In genomic region chr1:16352842-16353535, GRCh38 we compare ENCODE assay signal across 8 cellular contexts. TPM values are rescaled to one million over a fixed set of nuclear protein-coding genes. Genes with fewer than 3 reads are reported as not detected.
DNase-seq lines count a peak whose midpoint lies in the region; ATAC-seq and TF ChIP-seq lines count a peak whose summit lies in the region.

No MANE protein-coding gene starts in this region.

- H3K4me3 Mint-ChIP-seq in HFFc6: peak overlapping the region; percentile 91

- TF ChIP-seq POLR2A in body of pancreas (IDR thresholded peaks at IDR 0.05): no peak
- no peak for TF ChIP-seq POLR2A in uterus (IDR thresholded peaks at IDR 0.05)

- peaks cover 37% of the 10 kb centered on the region for H3K4me1 Mint-ChIP-seq in HFFc6 (ENCODE audit: low read depth)

- intact Hi-C loops in A673 (cut with micrococcal nuclease; ENCODE audit: unreplicated experiment): no loop called here
- intact Hi-C loops in body of pancreas (cut with DNase I): loop anchor here (10.0 kb wide), 1 partner anchor 278 kb away; the partner anchor contains the start of gene FAM131C
- intact Hi-C loops in uterus (cut with DNase I; ENCODE audit: low total_unique reads): loop anchor here (10.0 kb wide), 1 partner anchor 108 kb away; no protein-coding TSS in a partner anchor

- H3K4me3 ChIP-seq in A673 (ENCODE audit: low read depth, low read length, poor library complexity, severe bottlenecking) (peak overlapping the region; percentile 64), body of pancreas (peak overlapping the region in 1 of 2 donors; percentile 77), lung (peak overlapping the region; percentile 49), uterus (peak overlapping the region; percentile 86 to 95)

- H3K36me3 Mint-ChIP-seq in HFFc6 (ENCODE audit: low read depth): peaks cover 4% of the 10 kb centered on the region; the same call in 1 of the 2 replicates

- no peaks in the 10 kb centered on the region for H3K36me3 ChIP-seq in A673 (ENCODE audit: insufficient read depth, low read length, poor library complexity, severe bottlenecking)
- H3K36me3 ChIP-seq in body of pancreas (replicated peaks in 1 of 2; ENCODE audit: insufficient read depth in 1 of 2, low read depth in 2 of 2): no peaks in the 10 kb centered on the region
- no peaks in the 10 kb centered on the region for H3K36me3 ChIP-seq in lung (ENCODE audit: control insufficient read depth in 2 of 2, insufficient read depth in 2 of 2, low read length in 2 of 2)
- H3K36me3 ChIP-seq in uterus: no peaks in the 10 kb centered on the region

- BruUV-seq in A673 (replicated peaks; lab: Mats Ljungman, UMichigan): no TSS peak

- peaks cover 3% of the 10 kb centered on the region for H3K27me3 Mint-ChIP-seq in HFFc6 (ENCODE audit: insufficient read depth)

- CTCF ChIA-PET in A673 (lab: Charles Lee): interaction anchor here (1.6 kb wide), 1 partner anchor 10 kb away, joined by 14 read pairs; no protein-coding TSS in a partner anchor

- DNase-seq in A673 (ENCODE audit: low spot score): no peak
- no peak for DNase-seq in HFFc6
- DNase-seq in body of pancreas: peak in 2 of 4 donors; percentile 16 to 32
- DNase-seq in lung (ENCODE audit: low spot score): no peak
- no peak for DNase-seq in uterus
- no peak for DNase-seq in NCI-H2107 treated with DMSO at 0.1 percent for 48 hours (lab: John Stamatoyannopoulos, UW; ENCODE audit: unreplicated experiment)
- no peak for DNase-seq in stimulated activated CD4-positive, alpha-beta T cell treated with anti-CD3 and anti-CD28 coated beads, Interleukin-1b, Interleukin-23, amount 100 ng/mL, for 48 hours

- 35 to 37% methylated on average over 11 of the region's 11 CpGs for WGBS in body of pancreas, 2 donors
- 51 to 52% methylated on average over 11 of the region's 11 CpGs for WGBS in lung, 2 donors

- peak overlapping the region; percentile 93 for H3K27ac Mint-ChIP-seq in HFFc6

- POLR2A ChIA-PET in A673 (lab: Charles Lee; ENCODE audit: low non-redundant PET): no interaction called here

- H3K27me3 ChIP-seq in A673 (replicated peaks; ENCODE audit: insufficient read depth, low read depth, low read length, poor library complexity) (no peaks in the 10 kb centered on the region), body of pancreas (no peaks in the 10 kb centered on the region), lung (ENCODE audit: control insufficient read depth, insufficient read depth) (no peaks in the 10 kb centered on the region), uterus (no peaks in the 10 kb centered on the region)

- TF ChIP-seq CTCF in A673 (conservative IDR thresholded peaks at IDR 0.05; ENCODE audit: low read depth, low read length) (no peak), HFFc6 (IDR thresholded peaks at IDR 0.05) (no peak), body of pancreas (IDR thresholded peaks at IDR 0.05) (no peak), lung (IDR thresholded peaks at IDR 0.05; ENCODE audit: control extremely low read depth, extremely low read depth) (no peak), uterus (IDR thresholded peaks at IDR 0.05) (no peak)

- no peak for ATAC-seq in body of pancreas
- ATAC-seq in lung (ENCODE audit: insufficient read depth, low FRiP score): no peak
- no peak for ATAC-seq in HG03460 (IDR thresholded peaks at IDR 0.05; ENCODE audit: unreplicated experiment)

- H3K4me1 ChIP-seq in A673 (ENCODE audit: insufficient read depth, low read length, poor library complexity, severe bottlenecking) (peaks cover 11% of the 10 kb centered on the region), body of pancreas (peaks cover 27% of the 10 kb centered on the region), lung (ENCODE audit: control insufficient read depth in 2 of 2, insufficient read depth in 2 of 2, low read length in 2 of 2) (peaks cover 2 to 11% of the 10 kb centered on the region in 2 donors), uterus (peaks cover 0 to 7% of the 10 kb centered on the region in 2 donors)

- H3K9me3 Mint-ChIP-seq in HFFc6: no peaks in the 10 kb centered on the region

- no peaks in the 10 kb centered on the region for H3K9me3 ChIP-seq in A673 (ENCODE audit: low read depth, low read length, poor library complexity, severe bottlenecking)
- H3K9me3 ChIP-seq in body of pancreas: no peaks in the 10 kb centered on the region
- H3K9me3 ChIP-seq in lung (ENCODE audit: control insufficient read depth in 2 of 2, insufficient read depth in 1 of 2, low read length in 1 of 2): no peaks in the 10 kb centered on the region
- no peaks in the 10 kb centered on the region for H3K9me3 ChIP-seq in uterus

- peak overlapping the region; percentile 88 for H3K27ac ChIP-seq in A673 (ENCODE audit: low read depth, low read length, poor library complexity, severe bottlenecking)
- H3K27ac ChIP-seq in body of pancreas: peak overlapping the region; percentile 88 to 95 (median 92)
- H3K27ac ChIP-seq in lung (ENCODE audit: low read depth in 1 of 2, low read length in 1 of 2): peak overlapping the region; percentile 90
- peak overlapping the region; percentile 93 for H3K27ac ChIP-seq in uterus

RNA-seq across cellular contexts. Expression of gene FBXO42, which starts 0.7 kb away (rescaled TPM):
- total RNA-seq in A673 (2021): 19.5 and 21.1 TPM in 2 replicates
- total RNA-seq in HFFc6 (2021; fragmentation: NEBNext Ultra II Directional; extraction: Animal tissue kit (Norgen Biotek cat#: 25700)): 10 to 100 TPM; 11.5 to 15.2 (median 13.4) TPM
- 10 to 100 TPM; 11.9 to 33.6 TPM for total RNA-seq in body of pancreas
- 10 to 100 TPM; 18.2 to 28.6 TPM for total RNA-seq in lung
- 10 to 100 TPM in 1 of 2 donors, 1 to 10 TPM in 1; 7.3 to 11.5 TPM for polyA plus RNA-seq in lung
- 10 to 100 TPM; 21.0 to 30.3 (median 23.0) TPM for total RNA-seq in uterus

RNA-seq across cellular contexts. Expression of gene SZRD1, which starts 14.1 kb away (rescaled TPM):
- total RNA-seq in A673 (2021): 174 and 187 TPM in 2 replicates
- total RNA-seq in HFFc6 (2021; fragmentation: NEBNext Ultra II Directional; extraction: Animal tissue kit (Norgen Biotek cat#: 25700)): 100 to 1,000 TPM; 210 to 246 (median 229) TPM
- 10 to 100 TPM; 26.4 to 29.8 TPM for total RNA-seq in body of pancreas
- total RNA-seq in lung: 100 to 1,000 TPM in 1 of 2 donors, 10 to 100 TPM in 1; 29.3 to 112 TPM
- polyA plus RNA-seq in lung: 100 to 1,000 TPM in 1 of 2 donors, 10 to 100 TPM in 1; 66.2 to 114 TPM
- total RNA-seq in uterus: 100 to 1,000 TPM in 1 of 4 donors, 10 to 100 TPM in 3; 24.4 to 126 (median 47.2) TPM
